Comparison of ENCODE assay signal across 11 cellular contexts in genomic region chr3:159761377-159761776, GRCh38.
A peak's percentile ranks its signal among the peaks of the same experiment; 100 is the strongest.
DNase-seq lines count a peak whose midpoint lies in the region; ATAC-seq and TF ChIP-seq lines count a peak whose summit lies in the region.
"Had no signal": no experiment of that assay in that cellular context is flagged by ENCODE, and none has a peak within 500 bp of the region (broad histone marks: within the 10 kb centered on the region; RNA-seq: fewer than 3 reads in every experiment).

No MANE protein-coding gene starts in this region.

- H3K4me3 ChIP-seq in gastroesophageal sphincter (no peak overlapping the region), prostate gland (no peak overlapping the region), colonic mucosa (no peak overlapping the region)
- H3K4me3 ChIP-seq: cardiac muscle cell had no signal

- POLR2A ChIA-PET in GM10248 (lab: Yijun Ruan, JAX), result no interaction called here

- intact Hi-C loops in prostate gland (cut with DNase I), result loop anchor here (2.0 kb wide), 1 partner anchor 29 kb away; no protein-coding TSS in a partner anchor
- intact Hi-C loops in colonic mucosa (cut with DNase I), result loop anchor here (5.0 kb wide), 1 partner anchor 41 kb away; no protein-coding TSS in a partner anchor

- no peak overlapping the region for H3K9ac ChIP-seq in colonic mucosa (ENCODE audit: low read depth in 2 of 2, low read length in 2 of 2)

- no peak for TF ChIP-seq CTCF in gastroesophageal sphincter (IDR thresholded peaks at IDR 0.05)
- no peak for TF ChIP-seq CTCF in prostate gland (IDR thresholded peaks at IDR 0.05)
- no peak for TF ChIP-seq CTCF in colonic mucosa (IDR thresholded peaks at IDR 0.05)
- no peak for TF ChIP-seq CTCF in GM10248 (IDR thresholded peaks at IDR 0.05; ENCODE audit: control extremely low read depth, extremely low read depth, low read depth, missing control alignments)

- CTCF ChIA-PET in GM10248 (lab: Yijun Ruan, JAX), result interaction anchor here (1.0 kb wide), 1 partner anchor 18 kb away, joined by 3 read pairs; no protein-coding TSS in a partner anchor

- peaks cover 8 to 45% (median 9%) of the 10 kb centered on the region in 3 donors for H3K4me1 ChIP-seq in gastroesophageal sphincter
- H3K4me1 ChIP-seq in prostate gland (replicated peaks), result no peaks in the 10 kb centered on the region
- peaks cover 4% of the 10 kb centered on the region for H3K4me1 ChIP-seq in colonic mucosa

- H3K27me3 ChIP-seq in gastroesophageal sphincter (no peaks in the 10 kb centered on the region), prostate gland (replicated peaks; ENCODE audit: insufficient read depth) (no peaks in the 10 kb centered on the region), colonic mucosa (peaks cover 7% of the 10 kb centered on the region)
- H3K27me3 ChIP-seq: cardiac muscle cell had no signal

- no peak for TF ChIP-seq EP300 in gastroesophageal sphincter (IDR thresholded peaks at IDR 0.05)

- H3K9me3 ChIP-seq in gastroesophageal sphincter (no peaks in the 10 kb centered on the region), prostate gland (no peaks in the 10 kb centered on the region), colonic mucosa (no peaks in the 10 kb centered on the region)

- ATAC-seq in SK-N-SH treated with all-trans-retinoic acid at 6 μM for 48 hours (no peak), gastroesophageal sphincter (no peak), HG03159 (IDR thresholded peaks at IDR 0.05; ENCODE audit: unreplicated experiment) (no peak)
- ATAC-seq: activated CD8-positive, alpha-beta T cell treated with anti-CD3 and anti-CD28 coated beads, Interleukin-2, amount 10 ng/mL, durations not matched to agents 7 days and 5 days had no signal

- TF ChIP-seq POLR2A in gastroesophageal sphincter (IDR thresholded peaks at IDR 0.05) (no peak), prostate gland (IDR thresholded peaks at IDR 0.05) (no peak)

- DNase-seq in ELF-1 (ENCODE audit: low read depth, low spot score) (peak; percentile 19), prostate gland (ENCODE audit: low spot score) (peak; percentile 69), colonic mucosa (no peak), GM10248 (ENCODE audit: extremely low spot score) (no peak), MV-4-11 (lab: John Stamatoyannopoulos, UW) (no peak)
- DNase-seq: activated CD8-positive, alpha-beta T cell treated with anti-CD3 and anti-CD28 coated beads, Interleukin-2, amount 10 ng/mL, durations not matched to agents 7 days and 5 days; stimulated activated CD4-positive, alpha-beta T cell treated with anti-CD3 and anti-CD28 coated beads, Interleukin-4, amount 100 ng/mL, for 1 hour had no signal

- no peaks in the 10 kb centered on the region for H3K36me3 ChIP-seq in gastroesophageal sphincter
- H3K36me3 ChIP-seq in prostate gland, result no peaks in the 10 kb centered on the region
- H3K36me3 ChIP-seq in colonic mucosa, result no peaks in the 10 kb centered on the region
- H3K36me3 ChIP-seq: cardiac muscle cell had no signal

- 17% methylated on average over 1 of the region's 1 CpG; no CpG with 5 or more reads in 1 of the 2 donors for WGBS in gastroesophageal sphincter (ENCODE audit: low coverage in 1 of 2), 2 donors
- WGBS in prostate gland, result 35% methylated on average over 1 of the region's 1 CpG

- H3K27ac ChIP-seq in gastroesophageal sphincter (peak overlapping the region; percentile 95 to 100 (median 98)), prostate gland (peak overlapping the region; percentile 88 to 89), colonic mucosa (no peak overlapping the region)
- H3K27ac ChIP-seq: cardiac muscle cell had no signal

TF ChIP-seq in SK-N-SH treated with all-trans-retinoic acid at 6 μM for 48 hours, 23 proteins besides CTCF, POLR2A, EP300 and RAD21:
- TF ChIP-seq CSDC2 (CRISPR knock-in tag; IDR thresholded peaks at IDR 0.05) (0 out of 2 replicates have a peak, but pooled peaks have one; percentile 32), ZNF70 (CRISPR knock-in tag; IDR thresholded peaks at IDR 0.05) (no peak)

Comparison
In these comparisons a context has a peak if more than half of its experiments do, and no peak if none do; other contexts are left out.
1. DNase-seq: peak in ELF-1 (single experiment) and prostate gland (single experiment); none in colonic mucosa (single experiment), GM10248 (single experiment) and MV-4-11 (single experiment).